Comparison of ENCODE assay signal across 8 cellular contexts in genomic region chr2:26745609-26746327, GRCh38.
DNase-seq lines count a peak whose midpoint lies in the region; ATAC-seq lines count a peak whose summit lies in the region.

No MANE protein-coding gene starts in this region.

- no peaks in the 10 kb centered on the region for H3K36me3 ChIP-seq in HAP-1 (replicated peaks)

- H3K27me3 ChIP-seq in HAP-1 (ENCODE audit: low read depth), result no peaks in the 10 kb centered on the region

- in situ Hi-C loops in HAP-1 (cut with MboI; ENCODE audit: low sequenced_read_pairs), result no loop called here

- H3K9me3 ChIP-seq in HAP-1, result no peaks in the 10 kb centered on the region

- H3K4me1 ChIP-seq in HAP-1, result peaks cover 13% of the 10 kb centered on the region

- ATAC-seq in HG03565 (IDR thresholded peaks at IDR 0.05; ENCODE audit: unreplicated experiment), result no peak

- DNase-seq in CD1c-positive myeloid dendritic cell (ENCODE audit: extremely low spot score), result peak; percentile 85
- peak; percentile 71 to 92 for DNase-seq in HAP-1 (ENCODE audit: low spot score in 2 of 2)
- peak; percentile 85 for DNase-seq in NCI-H2227 (lab: John Stamatoyannopoulos, UW; ENCODE audit: unreplicated experiment)
- DNase-seq in activated CD4-positive, alpha-beta T cell treated with anti-CD3 and anti-CD28 coated beads for 1 hour, result peak; percentile 59
- peak; percentile 88 for DNase-seq in cerebellar cortex (ENCODE audit: low spot score)
- peak; percentile 89 for DNase-seq in left kidney (ENCODE audit: low read depth, low spot score)
- DNase-seq in stimulated activated CD4-positive, alpha-beta T cell treated with anti-CD3 and anti-CD28 coated beads, Interleukin-4, amount 100 ng/mL, for 1 hour, result peak; percentile 81

- H3K4me3 ChIP-seq in HAP-1, result no peak overlapping the region
